ENCODE assay signal across 8 cellular contexts in the genomic region with DNA sequence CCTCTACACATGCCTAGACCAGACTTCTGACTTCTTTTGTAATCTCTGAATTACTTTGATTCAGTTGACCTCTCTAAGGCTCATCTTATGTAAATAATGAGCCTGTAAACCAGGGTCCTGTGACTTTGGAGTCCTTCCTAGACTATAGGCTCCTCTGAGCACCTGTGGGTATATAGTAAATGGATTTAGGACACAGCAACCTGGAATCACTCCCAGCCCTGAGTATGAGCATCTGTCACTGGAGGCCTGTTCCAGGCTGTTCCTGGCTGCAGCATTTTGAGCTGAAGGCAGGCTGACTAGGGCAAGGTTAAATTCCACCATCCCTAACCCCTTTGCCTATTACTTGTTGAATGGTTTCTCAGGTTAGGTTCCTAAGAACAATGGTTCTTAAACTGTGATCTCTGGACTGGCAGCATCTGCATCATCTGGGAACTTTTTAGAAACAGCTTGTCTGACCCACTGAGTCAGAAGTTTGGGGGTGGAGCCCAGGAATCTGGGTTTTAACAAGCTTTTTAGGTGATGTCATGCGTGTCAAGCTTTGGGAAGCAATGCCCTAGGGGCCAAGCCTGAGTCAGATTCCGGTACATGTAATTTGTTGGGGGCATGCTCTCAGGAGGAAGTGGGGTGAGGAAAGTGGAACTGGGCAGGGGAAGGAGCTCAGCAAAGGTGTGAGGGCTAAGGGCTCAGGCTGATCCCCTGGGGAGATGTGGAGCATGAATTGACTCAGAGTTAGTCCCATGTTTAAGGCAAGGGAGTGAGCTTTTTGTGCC. TPM values are rescaled to one million over a fixed set of nuclear protein-coding genes. Genes with fewer than 3 reads are reported as not detected.
DNase-seq lines count a peak whose midpoint lies in the region; ATAC-seq, FAIRE-seq and TF ChIP-seq lines count a peak whose summit lies in the region.

No MANE protein-coding gene starts in this region.

- H3K4me3 ChIP-seq in MG63 = no peak overlapping the region
- H3K4me3 ChIP-seq in fibroblast of pulmonary artery (replicated peaks; ENCODE audit: low read depth, low read length) = no peak overlapping the region
- H3K4me3 ChIP-seq in vagina = no peak overlapping the region

- TF ChIP-seq POLR2A in H54 (IDR thresholded peaks at IDR 0.05; ENCODE audit: low read depth, low read length) (no peak), vagina (IDR thresholded peaks at IDR 0.05) (no peak)

- H3K27ac ChIP-seq in vagina = peak overlapping the region; percentile 68

- FAIRE-seq in H54 (lab: Jason Lieb, UNC) = peak; percentile 33

- H3K27me3 ChIP-seq in MG63 = no peaks in the 10 kb centered on the region
- H3K27me3 ChIP-seq in vagina = no peaks in the 10 kb centered on the region

- intact Hi-C loops in vagina (cut with DNase I) = no loop called here

- peaks cover 65% of the 10 kb centered on the region for H3K4me1 ChIP-seq in vagina

- no peak for TF ChIP-seq CTCF in fibroblast of pulmonary artery (IDR thresholded peaks at IDR 0.05; ENCODE audit: low read length, missing control alignments)
- TF ChIP-seq CTCF in vagina (IDR thresholded peaks at IDR 0.05) = no peak

- H3K9me3 ChIP-seq in MG63 (no peaks in the 10 kb centered on the region), vagina (no peaks in the 10 kb centered on the region)

- H3K36me3 ChIP-seq in MG63 (no peaks in the 10 kb centered on the region), vagina (no peaks in the 10 kb centered on the region)

- peak; percentile 84 for ATAC-seq in GM18502 (IDR thresholded peaks at IDR 0.05; ENCODE audit: poor library complexity, unreplicated experiment)

- DNase-seq in H54 (ENCODE audit: insufficient read length, low spot score) (peak; percentile 91), MG63 (peak; percentile 85), fibroblast of pulmonary artery (ENCODE audit: low read depth) (peak; percentile 89), vagina (ENCODE audit: extremely low spot score in 2 of 2) (peak in 1 of 2 donors; percentile 96), NCI-H1436 (lab: John Stamatoyannopoulos, UW) (no peak), NCI-H128 (lab: John Stamatoyannopoulos, UW; ENCODE audit: unreplicated experiment) (no peak), SW480 (ENCODE audit: low spot score) (no peak)

RNA-seq across cellular contexts. Expression of a gene that starts 28.2 kb away (rescaled TPM):
- total RNA-seq in MG63 (2014; rRNA removed; shearing (Covaris generic); ENCODE audit: low replicate concordance) = 1.7 TPM in 1 of 2 replicates, not detected in the other
- total RNA-seq in vagina = 10.3 TPM

RNA-seq across cellular contexts. Expression of a gene that starts 47.5 kb away (rescaled TPM):
- total RNA-seq in MG63 (2014; rRNA removed; shearing (Covaris generic); ENCODE audit: low replicate concordance) = 0.03 TPM in 1 of 2 replicates, not detected in the other
- total RNA-seq in vagina = 5.6 TPM

Comparison
In these comparisons a context has a peak if more than half of its experiments do, and no peak if none do; other contexts are left out.
1. DNase-seq: peak in H54 (single experiment), MG63 (single experiment) and fibroblast of pulmonary artery (single experiment); none in NCI-H1436 (single experiment), NCI-H128 (single experiment) and SW480 (single experiment).